12 cellular contexts compared by ENCODE assay signal in genomic region chr17:43410557-43411368, GRCh38. TPM values are rescaled to one million over a fixed set of nuclear protein-coding genes. Genes with fewer than 3 reads are reported as not detected.
DNase-seq lines count a peak whose midpoint lies in the region; ATAC-seq, FAIRE-seq and TF ChIP-seq lines count a peak whose summit lies in the region.
"Had no signal": no experiment of that assay in that cellular context is flagged by ENCODE, and none has a peak within 500 bp of the region (broad histone marks: within the 10 kb centered on the region; RNA-seq: fewer than 3 reads in every experiment).

No MANE protein-coding gene starts in this region.

- H3K9me3 ChIP-seq in suprapubic skin: no peaks in the 10 kb centered on the region
- H3K9me3 ChIP-seq: neutrophil had no signal

- H3K36me3 Mint-ChIP-seq in T-helper 2 cell treated with Interferon-gamma antibody and Interleukin-4, amounts not matched to agents 5 μg/mL and 100 μg/mL, for 36 hours (ENCODE audit: low read depth): no peaks in the 10 kb centered on the region
- H3K36me3 Mint-ChIP-seq: type B pancreatic cell had no signal

- FAIRE-seq in bronchial epithelial cell (lab: Jason Lieb, UNC): peak; percentile 13

- TF ChIP-seq CTCF in bronchial epithelial cell (IDR thresholded peaks at IDR 0.05; ENCODE audit: insufficient read depth, low read length, severe bottlenecking) (no peak), suprapubic skin (IDR thresholded peaks at IDR 0.05) (no peak), GM10266 (IDR thresholded peaks at IDR 0.05; ENCODE audit: control insufficient read depth, insufficient read depth, low read depth, missing control alignments) (no peak)

- H3K4me3 Mint-ChIP-seq in T-helper 2 cell treated with Interferon-gamma antibody and Interleukin-4, amounts not matched to agents 5 μg/mL and 100 μg/mL, for 36 hours: no peak overlapping the region
- H3K4me3 Mint-ChIP-seq: type B pancreatic cell had no signal

- H3K4me1 Mint-ChIP-seq in T-helper 2 cell treated with Interferon-gamma antibody and Interleukin-4, amounts not matched to agents 5 μg/mL and 100 μg/mL, for 36 hours (ENCODE audit: low read depth): peaks cover 5% of the 10 kb centered on the region

- H3K27me3 ChIP-seq in bronchial epithelial cell (ENCODE audit: control insufficient read depth, insufficient read depth, low read length) (no peaks in the 10 kb centered on the region), suprapubic skin (no peaks in the 10 kb centered on the region)

- H3K36me3 ChIP-seq in bronchial epithelial cell (ENCODE audit: control insufficient read depth, insufficient read depth, low read length) (peaks cover 1% of the 10 kb centered on the region), suprapubic skin (no peaks in the 10 kb centered on the region)
- H3K36me3 ChIP-seq: neutrophil had no signal

- H3K4me3 ChIP-seq in bronchial epithelial cell (ENCODE audit: low read depth, low read length): no peak overlapping the region
- no peak overlapping the region for H3K4me3 ChIP-seq in suprapubic skin

- 62% methylated on average over 6 of the region's 6 CpGs for WGBS in suprapubic skin

- ATAC-seq in HG02588 (IDR thresholded peaks at IDR 0.05; ENCODE audit: unreplicated experiment) (no peak), GM18873 (IDR thresholded peaks at IDR 0.05; ENCODE audit: low FRiP score, unreplicated experiment) (no peak)
- ATAC-seq: left colon had no signal

- H3K27me3 Mint-ChIP-seq in T-helper 2 cell treated with Interferon-gamma antibody and Interleukin-4, amounts not matched to agents 5 μg/mL and 100 μg/mL, for 36 hours (ENCODE audit: low read depth): peaks cover 9% of the 10 kb centered on the region

- no peak for DNase-seq in T-helper 2 cell treated with Interferon-gamma antibody and Interleukin-4, amounts not matched to agents 5 μg/mL and 100 μg/mL, for 36 hours (ENCODE audit: low spot score)
- DNase-seq in T-helper 2 cell (no peak), bronchial epithelial cell (ENCODE audit: low read depth) (no peak), left kidney (ENCODE audit: low read depth, low spot score) (peak; percentile 36), suprapubic skin (ENCODE audit: low spot score in 2 of 2) (no peak), GM10266 (ENCODE audit: extremely low spot score) (no peak)
- DNase-seq: left colon; stimulated activated CD4-positive, alpha-beta T cell treated with anti-CD3 and anti-CD28 coated beads, Interleukin-12 subunit alpha, Interleukin-12 subunit beta, amount 100 ng/mL, for 4 hours had no signal

- H3K27ac ChIP-seq in suprapubic skin: peak overlapping the region; percentile 41
- H3K27ac ChIP-seq: neutrophil had no signal

- no peaks in the 10 kb centered on the region for H3K9me3 Mint-ChIP-seq in T-helper 2 cell treated with Interferon-gamma antibody and Interleukin-4, amounts not matched to agents 5 μg/mL and 100 μg/mL, for 36 hours
- H3K9me3 Mint-ChIP-seq: type B pancreatic cell had no signal

- H3K4me1 ChIP-seq in suprapubic skin: peaks cover 32% of the 10 kb centered on the region

- TF ChIP-seq POLR2A in suprapubic skin (IDR thresholded peaks at IDR 0.05): no peak

- no peak for TF ChIP-seq EP300 in suprapubic skin (IDR thresholded peaks at IDR 0.05)

- peak overlapping the region; percentile 37 for H3K27ac Mint-ChIP-seq in T-helper 2 cell treated with Interferon-gamma antibody and Interleukin-4, amounts not matched to agents 5 μg/mL and 100 μg/mL, for 36 hours
- H3K27ac Mint-ChIP-seq: type B pancreatic cell had no signal

RNA-seq across cellular contexts. Expression of gene ARL4D, which starts 12.0 kb away (rescaled TPM):
- total RNA-seq in bronchial epithelial cell (71.1 and 90.3 TPM in 2 replicates), suprapubic skin (10 to 100 TPM; 26.7 to 50.9 (median 32.2) TPM)
